Comparison of ENCODE assay signal across 8 cellular contexts in the genomic region with DNA sequence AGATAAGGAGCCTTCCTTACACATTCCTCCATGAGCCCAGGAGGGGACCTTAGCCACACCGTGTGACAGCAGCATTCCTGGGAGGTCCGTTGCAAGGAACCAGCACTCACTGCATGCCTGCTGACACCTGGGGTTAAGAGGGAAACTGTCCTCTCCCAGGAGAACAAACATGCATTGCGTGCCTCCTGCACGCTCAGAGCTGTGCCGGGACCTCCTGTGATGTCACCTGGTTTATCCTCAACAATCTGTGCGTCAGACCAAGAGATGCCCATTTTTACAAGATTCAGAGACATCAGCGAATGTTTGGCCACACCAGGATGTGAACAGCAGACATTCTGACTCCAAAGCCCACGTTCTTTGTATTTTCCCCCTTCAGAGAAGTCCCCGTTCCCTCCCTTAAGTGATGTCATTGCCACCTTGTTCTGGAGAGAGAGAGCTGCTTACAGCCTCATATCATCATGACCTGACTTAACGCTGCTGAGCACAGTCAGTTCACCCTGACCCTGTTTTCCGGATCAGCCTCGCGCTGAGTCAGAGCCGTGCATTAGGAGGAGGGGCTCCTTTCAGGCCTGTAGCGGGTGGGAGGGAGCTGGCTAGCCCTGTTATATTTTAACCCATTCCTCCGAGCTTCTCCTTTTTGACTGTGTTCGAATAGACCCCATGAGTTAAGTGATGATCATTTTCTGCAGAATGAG. TPM values are rescaled to one million over a fixed set of nuclear protein-coding genes. Genes with fewer than 3 reads are reported as not detected.
DNase-seq lines count a peak whose midpoint lies in the region; ATAC-seq, FAIRE-seq and TF ChIP-seq lines count a peak whose summit lies in the region.

No MANE protein-coding gene starts in this region.

- peak overlapping the region; percentile 72 for H3K4me2 ChIP-seq in HepG2 (ENCODE audit: low read depth, low read length)

- H3K4me1 ChIP-seq in HepG2 (ENCODE audit: insufficient read depth, low read length), result peaks cover 49% of the 10 kb centered on the region

- no peaks in the 10 kb centered on the region for H3K79me2 ChIP-seq in HepG2 (ENCODE audit: insufficient read depth, low read length)

- peak overlapping the region; percentile 64 for H2AFZ ChIP-seq in HepG2 (ENCODE audit: low read length)

- TF ChIP-seq POLR2A in NB4 (IDR thresholded peaks at IDR 0.05; ENCODE audit: extremely low read depth, insufficient read length) (no peak), HepG2 (IDR thresholded peaks at IDR 0.05; ENCODE audit: insufficient read depth in 1 of 2, low read depth in 2 of 2, low read length in 2 of 2) (0 out of 4 replicates have a peak, but pooled peaks of 1 of the 2 experiments have one; percentile 26)

- FAIRE-seq in HepG2 (lab: Jason Lieb, UNC), result peak; percentile 91

- POLR2A ChIA-PET in HepG2 (lab: Yijun Ruan, JAX), result interaction anchor here (0.7 to 2.4 kb wide), 10 partner anchors 8 to 62 kb away, joined by 3 to 15 read pairs (median 4); a partner anchor contains a TSS

- ATAC-seq in HepG2 (peak; percentile 97), HG03097 (IDR thresholded peaks at IDR 0.05; ENCODE audit: low FRiP score, unreplicated experiment) (no peak)

- TF ChIP-seq CTCF in GM13976 (IDR thresholded peaks at IDR 0.05; ENCODE audit: borderline replicate concordance, control extremely low read depth, extremely low read depth, insufficient read depth, missing control alignments), result no peak
- no peak for TF ChIP-seq CTCF in NB4 (IDR thresholded peaks at IDR 0.05; ENCODE audit: low read depth, low read length)
- TF ChIP-seq CTCF in astrocyte of the spinal cord (IDR thresholded peaks at IDR 0.05; ENCODE audit: low read depth, low read length), result no peak
- TF ChIP-seq CTCF in HepG2 (CRISPR knock-in tag; IDR thresholded peaks at IDR 0.05), result no peak

- TF ChIP-seq EP300 in HepG2 (IDR thresholded peaks at IDR 0.05; ENCODE audit: low read depth in 2 of 2, low read length in 2 of 2) (peak in 1 of 2 experiments; percentile 19; a peak in 2 of 4 replicates), HepG2 (CRISPR knock-in tag; IDR thresholded peaks at IDR 0.05; ENCODE audit: borderline replicate concordance) (no peak)

- 4% methylated on average over 12 of the region's 17 CpGs for WGBS in HepG2 (ENCODE audit: low lambda C conversion rate)

- intact Hi-C loops in HepG2 (cut with micrococcal nuclease; ENCODE audit: unreplicated experiment), result no loop called here

- in situ Hi-C loops in GM13976 (cut with MboI; ENCODE audit: low sequenced_read_pairs, unreplicated experiment) (no loop called here), astrocyte of the spinal cord (cut with HindIII; ENCODE audit: low sequenced_read_pairs) (no loop called here), HepG2 (cut with HindIII; ENCODE audit: extremely low pct_ligation_motif_present, low pct_unique_long_range_greater_than_20kb) (no loop called here)

- H3K9me3 ChIP-seq in HepG2 (ENCODE audit: low read length), result no peaks in the 10 kb centered on the region

- CTCF ChIA-PET in HepG2 (lab: Yijun Ruan, JAX; ENCODE audit: low intra/inter-chr PET ratio, low total read pairs), result no interaction called here

- H3K4me3 ChIP-seq in NB4 (ENCODE audit: low read depth, low read length), result no peak overlapping the region
- H3K4me3 ChIP-seq in astrocyte of the spinal cord (ENCODE audit: low read depth, low read length), result no peak overlapping the region
- H3K4me3 ChIP-seq in HepG2 (replicated peaks in 1 of 3; ENCODE audit: insufficient read depth in 1 of 3, low read depth in 2 of 3, low read length in 3 of 3), result peak overlapping the region in 1 of 3 experiments; percentile 45; a peak in 2 of 6 replicates

- BruUV-seq in HepG2 (replicated peaks; lab: Mats Ljungman, UMichigan), result no TSS peak

- peak overlapping the region; percentile 59 for H3K9ac ChIP-seq in HepG2 (ENCODE audit: insufficient read depth, low read depth, low read length)

- TF ChIP-seq RAD21 in HepG2 (CRISPR knock-in tag; IDR thresholded peaks at IDR 0.05), result no peak

- no peaks in the 10 kb centered on the region for H4K20me1 ChIP-seq in HepG2 (ENCODE audit: insufficient read depth, low read length)

- H3K27ac ChIP-seq in HepG2 (ENCODE audit: extremely low read length, insufficient read depth, low read length), result peak overlapping the region; percentile 69

- H3K36me3 ChIP-seq in HepG2 (replicated peaks in 1 of 2; ENCODE audit: control insufficient read depth in 1 of 2, insufficient read depth in 2 of 2, low read length in 2 of 2), result peaks cover 2 to 8% of the 10 kb centered on the region in 2 experiments; a peak in 4 of 5 replicates

- no peaks in the 10 kb centered on the region for H3K27me3 ChIP-seq in HepG2 (ENCODE audit: control insufficient read depth in 1 of 2, insufficient read depth in 2 of 2, low read length in 2 of 2)

- DNase-seq in GM13976 (ENCODE audit: low spot score) (peak; percentile 57), NB4 (ENCODE audit: low read depth) (peak; percentile 96), astrocyte of the spinal cord (ENCODE audit: low read depth, low spot score) (peak; percentile 89), HepG2 (ENCODE audit: low spot score) (peak; percentile 88), occipital lobe (lab: John Stamatoyannopoulos, UW) (no peak), NCI-H510A treated with DMSO at 0.1 percent for 48 hours (lab: John Stamatoyannopoulos, UW) (no peak), inferior parietal cortex (ENCODE audit: extremely low spot score) (no peak)

RNA-seq across cellular contexts. Expression of a gene that starts 36.2 kb away (rescaled TPM):
- total RNA-seq in HepG2 (2016; rRNA removed; fragmentation: Illumina TruSeq; extraction: Trizol), result 3.8 and 7.1 TPM in 2 replicates
- total RNA-seq in HepG2 (2016; cell fraction: cytosol; rRNA removed; fragmentation: Illumina TruSeq; extraction: Trizol; ENCODE audit: low read depth), result 4.1 and 4.4 TPM in 2 replicates
- 2.9 and 6.5 TPM in 2 replicates for total RNA-seq in HepG2 (2016; cell fraction: insoluble cytoplasmic fraction; rRNA removed; fragmentation: Illumina TruSeq; extraction: Trizol)
- total RNA-seq in HepG2 (2016; cell fraction: membrane; rRNA removed; fragmentation: Illumina TruSeq; extraction: Trizol), result 5.8 and 6.5 TPM in 2 replicates
- 7.0 and 7.1 TPM in 2 replicates for total RNA-seq in HepG2 (2016; cell fraction: nucleus; rRNA removed; fragmentation: Illumina TruSeq; extraction: Trizol)
- 12.9 and 14.3 TPM in 2 replicates for polyA plus RNA-seq in HepG2 (2011; rRNA removed)
- polyA plus RNA-seq in HepG2 (2011; cell fraction: cytosol; rRNA removed), result 6.4 and 7.2 TPM in 2 replicates
- 31.6 and 33.2 TPM in 2 replicates for polyA plus RNA-seq in HepG2 (2011; cell fraction: nucleus; rRNA removed)
- 5.8 and 5.9 TPM in 2 replicates for polyA plus RNA-seq in HepG2 (2012)
- 5.1 and 6.6 TPM in 2 replicates for polyA plus RNA-seq in HepG2 (2016; cell fraction: cytosol; fragmentation: Illumina TruSeq; extraction: Trizol; ENCODE audit: low read depth)
- 4.7 and 5.1 TPM in 2 replicates for polyA plus RNA-seq in HepG2 (2016; cell fraction: insoluble cytoplasmic fraction; fragmentation: Illumina TruSeq; extraction: Trizol; ENCODE audit: low read depth)
- 6.2 and 7.5 TPM in 2 replicates for polyA plus RNA-seq in HepG2 (2016; cell fraction: membrane; fragmentation: Illumina TruSeq; extraction: Trizol; ENCODE audit: low read depth)
- polyA plus RNA-seq in HepG2 (2016; cell fraction: nucleus; fragmentation: Illumina TruSeq; extraction: Trizol; ENCODE audit: insufficient read depth, low read depth), result 20.3 and 25.3 TPM in 2 replicates
- 26.4 and 34.9 TPM in 2 replicates for polyA minus RNA-seq in HepG2 (2011; rRNA and poly(A)+ RNA removed; ENCODE audit: low replicate concordance)
- 8.7 and 9.2 TPM in 2 replicates for polyA minus RNA-seq in HepG2 (2011; cell fraction: cytosol; rRNA and poly(A)+ RNA removed)
- 9.5 and 9.8 TPM in 2 replicates for polyA minus RNA-seq in HepG2 (2011; cell fraction: nucleus; rRNA and poly(A)+ RNA removed)
- total RNA-seq in occipital lobe, result 13.7 TPM

RNA-seq across cellular contexts. Expression of a gene that starts 44.8 kb away (rescaled TPM):
- 11.0 and 14.6 TPM in 2 replicates for total RNA-seq in HepG2 (2016; rRNA removed; fragmentation: Illumina TruSeq; extraction: Trizol)
- 10.8 and 12.5 TPM in 2 replicates for total RNA-seq in HepG2 (2016; cell fraction: cytosol; rRNA removed; fragmentation: Illumina TruSeq; extraction: Trizol; ENCODE audit: low read depth)
- 9.8 and 14.8 TPM in 2 replicates for total RNA-seq in HepG2 (2016; cell fraction: insoluble cytoplasmic fraction; rRNA removed; fragmentation: Illumina TruSeq; extraction: Trizol)
- 18.2 and 24.9 TPM in 2 replicates for total RNA-seq in HepG2 (2016; cell fraction: membrane; rRNA removed; fragmentation: Illumina TruSeq; extraction: Trizol)
- 14.1 and 17.3 TPM in 2 replicates for total RNA-seq in HepG2 (2016; cell fraction: nucleus; rRNA removed; fragmentation: Illumina TruSeq; extraction: Trizol)
- polyA plus RNA-seq in HepG2 (2011; rRNA removed), result 31.3 and 32.2 TPM in 2 replicates
- 28.4 and 38.7 TPM in 2 replicates for polyA plus RNA-seq in HepG2 (2011; cell fraction: cytosol; rRNA removed)
- 37.5 and 40.2 TPM in 2 replicates for polyA plus RNA-seq in HepG2 (2011; cell fraction: nucleus; rRNA removed)
- 10.8 and 12.9 TPM in 2 replicates for polyA plus RNA-seq in HepG2 (2012)
- polyA plus RNA-seq in HepG2 (2016; cell fraction: cytosol; fragmentation: Illumina TruSeq; extraction: Trizol; ENCODE audit: low read depth), result 19.8 and 23.7 TPM in 2 replicates
- 19.7 and 25.0 TPM in 2 replicates for polyA plus RNA-seq in HepG2 (2016; cell fraction: insoluble cytoplasmic fraction; fragmentation: Illumina TruSeq; extraction: Trizol; ENCODE audit: low read depth)
- 27.0 and 27.4 TPM in 2 replicates for polyA plus RNA-seq in HepG2 (2016; cell fraction: membrane; fragmentation: Illumina TruSeq; extraction: Trizol; ENCODE audit: low read depth)
- polyA plus RNA-seq in HepG2 (2016; cell fraction: nucleus; fragmentation: Illumina TruSeq; extraction: Trizol; ENCODE audit: insufficient read depth, low read depth), result 24.9 and 31.1 TPM in 2 replicates
- 46.1 and 174 TPM in 2 replicates for polyA minus RNA-seq in HepG2 (2011; rRNA and poly(A)+ RNA removed; ENCODE audit: low replicate concordance)
- 32.2 and 38.9 TPM in 2 replicates for polyA minus RNA-seq in HepG2 (2011; cell fraction: cytosol; rRNA and poly(A)+ RNA removed)
- polyA minus RNA-seq in HepG2 (2011; cell fraction: nucleus; rRNA and poly(A)+ RNA removed), result 32.4 and 35.6 TPM in 2 replicates
- 14.5 TPM for total RNA-seq in occipital lobe

RNA-seq across cellular contexts. Expression of a gene that starts 55.1 kb away (rescaled TPM):
- total RNA-seq in HepG2 (2016; rRNA removed; fragmentation: Illumina TruSeq; extraction: Trizol) (1.4 and 1.8 TPM in 2 replicates), occipital lobe (2.3 TPM)
- 0.40 and 0.44 TPM in 2 replicates for total RNA-seq in HepG2 (2016; cell fraction: cytosol; rRNA removed; fragmentation: Illumina TruSeq; extraction: Trizol; ENCODE audit: low read depth)
- 1.3 TPM in 2 replicates for total RNA-seq in HepG2 (2016; cell fraction: insoluble cytoplasmic fraction; rRNA removed; fragmentation: Illumina TruSeq; extraction: Trizol)
- 1.3 and 1.4 TPM in 2 replicates for total RNA-seq in HepG2 (2016; cell fraction: membrane; rRNA removed; fragmentation: Illumina TruSeq; extraction: Trizol)
- 2.7 and 3.3 TPM in 2 replicates for total RNA-seq in HepG2 (2016; cell fraction: nucleus; rRNA removed; fragmentation: Illumina TruSeq; extraction: Trizol)
- 1.1 and 1.3 TPM in 2 replicates for polyA plus RNA-seq in HepG2 (2011; rRNA removed)
- 0.43 and 0.51 TPM in 2 replicates for polyA plus RNA-seq in HepG2 (2011; cell fraction: cytosol; rRNA removed)
- polyA plus RNA-seq in HepG2 (2011; cell fraction: nucleus; rRNA removed), result 9.3 TPM in 2 replicates
- polyA plus RNA-seq in HepG2 (2012), result 4.2 and 6.2 TPM in 2 replicates
- 0.32 and 0.34 TPM in 2 replicates for polyA plus RNA-seq in HepG2 (2016; cell fraction: cytosol; fragmentation: Illumina TruSeq; extraction: Trizol; ENCODE audit: low read depth)
- 2.6 and 3.8 TPM in 2 replicates for polyA plus RNA-seq in HepG2 (2016; cell fraction: insoluble cytoplasmic fraction; fragmentation: Illumina TruSeq; extraction: Trizol; ENCODE audit: low read depth)
- 0.70 and 0.76 TPM in 2 replicates for polyA plus RNA-seq in HepG2 (2016; cell fraction: membrane; fragmentation: Illumina TruSeq; extraction: Trizol; ENCODE audit: low read depth)
- polyA plus RNA-seq in HepG2 (2016; cell fraction: nucleus; fragmentation: Illumina TruSeq; extraction: Trizol; ENCODE audit: insufficient read depth, low read depth), result 16.0 and 18.9 TPM in 2 replicates
- polyA minus RNA-seq in HepG2 (2011; rRNA and poly(A)+ RNA removed; ENCODE audit: low replicate concordance), result 2.1 and 4.2 TPM in 2 replicates
- 1.8 and 2.5 TPM in 2 replicates for polyA minus RNA-seq in HepG2 (2011; cell fraction: cytosol; rRNA and poly(A)+ RNA removed)
- 3.6 and 4.4 TPM in 2 replicates for polyA minus RNA-seq in HepG2 (2011; cell fraction: nucleus; rRNA and poly(A)+ RNA removed)

Comparison
In these comparisons a context has a peak if more than half of its experiments do, and no peak if none do; other contexts are left out.
1. DNase-seq: peak in GM13976 (single experiment), NB4 (single experiment), astrocyte of the spinal cord (single experiment) and HepG2 (single experiment); none in occipital lobe (single experiment), NCI-H510A treated with DMSO at 0.1 percent for 48 hours (single experiment) and inferior parietal cortex (single experiment).